Comparison of ENCODE assay signal across 8 cellular contexts in the genomic region with DNA sequence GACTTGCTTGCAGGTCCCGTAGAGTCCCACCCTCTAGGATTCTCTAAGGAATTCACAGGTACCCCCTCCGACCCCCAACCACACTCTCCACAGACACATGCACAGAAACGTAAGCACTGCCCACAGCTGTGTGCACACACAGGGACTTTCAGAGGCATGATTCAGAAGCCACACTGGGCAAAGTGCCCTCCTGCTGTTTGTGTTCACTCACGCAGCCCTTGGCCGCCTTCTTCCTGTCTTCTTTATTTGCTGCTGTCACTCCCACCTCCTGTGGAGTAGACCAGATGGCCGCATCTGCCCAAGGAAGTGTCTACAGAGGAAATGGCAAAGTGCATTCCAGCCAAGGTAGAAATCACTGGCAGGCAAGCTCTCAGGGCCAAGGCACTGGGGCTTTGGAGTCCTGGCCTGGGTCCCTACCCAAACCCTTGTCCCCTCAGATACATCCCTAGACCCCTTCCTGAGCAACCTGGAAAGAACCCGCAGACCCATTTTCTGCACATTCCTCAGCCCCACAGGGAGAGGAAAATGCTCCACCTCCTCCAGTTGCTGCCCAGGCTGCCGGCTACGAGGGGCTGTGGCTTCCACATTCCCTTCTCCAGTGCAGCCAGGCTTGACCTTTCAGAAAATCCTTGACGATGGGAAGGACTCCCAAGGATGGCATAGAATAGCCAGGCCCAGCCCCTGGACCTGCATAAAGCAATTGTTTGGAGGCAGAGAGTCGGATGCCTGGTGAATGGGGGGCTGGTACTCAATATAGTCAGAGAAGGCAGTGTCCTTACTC. TPM values are rescaled to one million over a fixed set of nuclear protein-coding genes. Genes with fewer than 3 reads are reported as not detected.
DNase-seq lines count a peak whose midpoint lies in the region; ATAC-seq and TF ChIP-seq lines count a peak whose summit lies in the region.

No MANE protein-coding gene starts in this region.

- POLR2A ChIA-PET in activated CD4-positive, alpha-beta T cell treated with anti-CD3 and anti-CD28 coated beads, Interleukin-2, amount 10 ng/mL, durations not matched to agents 7 days and 5 days (lab: Charles Lee): no interaction called here

- H4K20me1 ChIP-seq in neural progenitor cell (ENCODE audit: low read depth): no peaks in the 10 kb centered on the region

- no peak overlapping the region for H3K4me3 ChIP-seq in dorsolateral prefrontal cortex
- no peak overlapping the region for H3K4me3 ChIP-seq in neural progenitor cell

- H3F3A ChIP-seq in neural progenitor cell (ENCODE audit: low read depth): no peaks in the 10 kb centered on the region

- peak; percentile 72 for ATAC-seq in HG03432 (IDR thresholded peaks at IDR 0.05; ENCODE audit: unreplicated experiment)
- ATAC-seq in GM18519 (IDR thresholded peaks at IDR 0.05; ENCODE audit: low FRiP score, unreplicated experiment): no peak
- ATAC-seq in GM21723 (IDR thresholded peaks at IDR 0.05; ENCODE audit: unreplicated experiment): no peak

- no peak for DNase-seq in activated CD4-positive, alpha-beta T cell treated with anti-CD3 and anti-CD28 coated beads, Interleukin-2, amount 10 ng/mL, durations not matched to agents 7 days and 5 days
- DNase-seq in activated CD4-positive, alpha-beta T cell treated with anti-CD3 and anti-CD28 coated beads for 1 hour: no peak
- DNase-seq in dorsolateral prefrontal cortex: peak in 8 of 10 donors; percentile 54 to 86 (median 71)
- peak; percentile 44 for DNase-seq in neural progenitor cell (ENCODE audit: low spot score)

- H3K79me2 ChIP-seq in neural progenitor cell (ENCODE audit: low read depth): no peaks in the 10 kb centered on the region

- no peak overlapping the region for H3K27ac ChIP-seq in dorsolateral prefrontal cortex
- no peak overlapping the region for H3K27ac ChIP-seq in neural progenitor cell

- H3K4me1 ChIP-seq in neural progenitor cell: peaks cover 10% of the 10 kb centered on the region

- TF ChIP-seq CTCF in dorsolateral prefrontal cortex (IDR thresholded peaks at IDR 0.05 in 54 of 56, conservative IDR thresholded peaks at IDR 0.05 in 2 of 56; ENCODE audit: low read depth in 1 of 56, partially characterized antibody in 56 of 56) (no peak), neural progenitor cell (IDR thresholded peaks at IDR 0.05) (no peak)

- H3K27me3 Mint-ChIP-seq in activated CD4-positive, alpha-beta T cell treated with anti-CD3 and anti-CD28 coated beads, Interleukin-2, amount 10 ng/mL, durations not matched to agents 7 days and 5 days: no peaks in the 10 kb centered on the region
- H3K27me3 Mint-ChIP-seq in neural progenitor cell (ENCODE audit: insufficient read depth, low read depth): no peaks in the 10 kb centered on the region

- H3K4me3 Mint-ChIP-seq in activated CD4-positive, alpha-beta T cell treated with anti-CD3 and anti-CD28 coated beads, Interleukin-2, amount 10 ng/mL, durations not matched to agents 7 days and 5 days: no peak overlapping the region
- no peak overlapping the region for H3K4me3 Mint-ChIP-seq in neural progenitor cell

- H3K4me2 ChIP-seq in neural progenitor cell: peak overlapping the region; percentile 17

- no peaks in the 10 kb centered on the region for H3K9me3 ChIP-seq in neural progenitor cell (ENCODE audit: low read depth)

- peak overlapping the region; percentile 48 for H3K27ac Mint-ChIP-seq in activated CD4-positive, alpha-beta T cell treated with anti-CD3 and anti-CD28 coated beads, Interleukin-2, amount 10 ng/mL, durations not matched to agents 7 days and 5 days
- H3K27ac Mint-ChIP-seq in neural progenitor cell: peak overlapping the region; percentile 92

- no peak overlapping the region for H3K9ac ChIP-seq in neural progenitor cell

- intact Hi-C loops in dorsolateral prefrontal cortex (cut with DNase I): loop anchor here in 1 of 2 donors (10.0 kb wide), 1 partner anchor 144 kb away; no protein-coding TSS in a partner anchor

- H3K36me3 ChIP-seq in neural progenitor cell: no peaks in the 10 kb centered on the region

- CTCF ChIA-PET in activated CD4-positive, alpha-beta T cell treated with anti-CD3 and anti-CD28 coated beads, Interleukin-2, amount 10 ng/mL, durations not matched to agents 7 days and 5 days (lab: Charles Lee): interaction anchor here (1.0 to 3.7 kb wide), 3 partner anchors 10 to 19 kb away, joined by 3 to 16 read pairs (median 4); no protein-coding TSS in a partner anchor

- H3K27me3 ChIP-seq in dorsolateral prefrontal cortex (peaks cover 0 to 10% (median 0%) of the 10 kb centered on the region in 45 donors), neural progenitor cell (no peaks in the 10 kb centered on the region)

- H3K36me3 Mint-ChIP-seq in activated CD4-positive, alpha-beta T cell treated with anti-CD3 and anti-CD28 coated beads, Interleukin-2, amount 10 ng/mL, durations not matched to agents 7 days and 5 days (ENCODE audit: low read depth): no peaks in the 10 kb centered on the region
- no peaks in the 10 kb centered on the region for H3K36me3 Mint-ChIP-seq in neural progenitor cell

- peak overlapping the region; percentile 12 for H2AFZ ChIP-seq in neural progenitor cell (replicated peaks)

- H3K4me1 Mint-ChIP-seq in activated CD4-positive, alpha-beta T cell treated with anti-CD3 and anti-CD28 coated beads, Interleukin-2, amount 10 ng/mL, durations not matched to agents 7 days and 5 days: peaks cover 24% of the 10 kb centered on the region
- peaks cover 28% of the 10 kb centered on the region for H3K4me1 Mint-ChIP-seq in neural progenitor cell

- no peaks in the 10 kb centered on the region for H3K9me3 Mint-ChIP-seq in activated CD4-positive, alpha-beta T cell treated with anti-CD3 and anti-CD28 coated beads, Interleukin-2, amount 10 ng/mL, durations not matched to agents 7 days and 5 days
- no peaks in the 10 kb centered on the region for H3K9me3 Mint-ChIP-seq in neural progenitor cell

TF ChIP-seq in PFSK-1, 5 proteins besides CTCF, POLR2A, EP300 and RAD21:
- TF ChIP-seq FOXP2 (optimal IDR thresholded peaks at IDR 0.05; ENCODE audit: borderline replicate concordance, extremely low read depth, extremely low read length, insufficient read depth) (peak; percentile 59), SIN3A (IDR thresholded peaks at IDR 0.05; ENCODE audit: borderline replicate concordance, insufficient read depth, low read length) (peak; percentile 89; the same call in 1 of the 2 replicates), POLR2AphosphoS5 (IDR thresholded peaks at IDR 0.05; ENCODE audit: low read depth, low read length) (no peak), TAF1 (IDR thresholded peaks at IDR 0.05; ENCODE audit: borderline replicate concordance, insufficient read depth, low read length) (no peak)
- TF ChIP-seq, protein P1, sequence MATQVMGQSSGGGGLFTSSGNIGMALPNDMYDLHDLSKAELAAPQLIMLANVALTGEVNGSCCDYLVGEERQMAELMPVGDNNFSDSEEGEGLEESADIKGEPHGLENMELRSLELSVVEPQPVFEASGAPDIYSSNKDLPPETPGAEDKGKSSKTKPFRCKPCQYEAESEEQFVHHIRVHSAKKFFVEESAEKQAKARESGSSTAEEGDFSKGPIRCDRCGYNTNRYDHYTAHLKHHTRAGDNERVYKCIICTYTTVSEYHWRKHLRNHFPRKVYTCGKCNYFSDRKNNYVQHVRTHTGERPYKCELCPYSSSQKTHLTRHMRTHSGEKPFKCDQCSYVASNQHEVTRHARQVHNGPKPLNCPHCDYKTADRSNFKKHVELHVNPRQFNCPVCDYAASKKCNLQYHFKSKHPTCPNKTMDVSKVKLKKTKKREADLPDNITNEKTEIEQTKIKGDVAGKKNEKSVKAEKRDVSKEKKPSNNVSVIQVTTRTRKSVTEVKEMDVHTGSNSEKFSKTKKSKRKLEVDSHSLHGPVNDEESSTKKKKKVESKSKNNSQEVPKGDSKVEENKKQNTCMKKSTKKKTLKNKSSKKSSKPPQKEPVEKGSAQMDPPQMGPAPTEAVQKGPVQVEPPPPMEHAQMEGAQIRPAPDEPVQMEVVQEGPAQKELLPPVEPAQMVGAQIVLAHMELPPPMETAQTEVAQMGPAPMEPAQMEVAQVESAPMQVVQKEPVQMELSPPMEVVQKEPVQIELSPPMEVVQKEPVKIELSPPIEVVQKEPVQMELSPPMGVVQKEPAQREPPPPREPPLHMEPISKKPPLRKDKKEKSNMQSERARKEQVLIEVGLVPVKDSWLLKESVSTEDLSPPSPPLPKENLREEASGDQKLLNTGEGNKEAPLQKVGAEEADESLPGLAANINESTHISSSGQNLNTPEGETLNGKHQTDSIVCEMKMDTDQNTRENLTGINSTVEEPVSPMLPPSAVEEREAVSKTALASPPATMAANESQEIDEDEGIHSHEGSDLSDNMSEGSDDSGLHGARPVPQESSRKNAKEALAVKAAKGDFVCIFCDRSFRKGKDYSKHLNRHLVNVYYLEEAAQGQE (IDR thresholded peaks at IDR 0.05; ENCODE audit: insufficient read depth in 1 of 2, low read depth in 2 of 2, low read length in 2 of 2): no peak
TF ChIP-seq in PFSK-1: peak in this region for 2.

RNA-seq across cellular contexts. Expression of a gene that starts 21.6 kb away (rescaled TPM):
- 10 to 100 TPM; 35.9 to 36.3 TPM for total RNA-seq in activated CD4-positive, alpha-beta T cell treated with anti-CD3 and anti-CD28 coated beads, Interleukin-2, amount 10 ng/mL, durations not matched to agents 7 days and 5 days
- not detected for polyA plus RNA-seq in PFSK-1 (2012; ENCODE audit: insufficient read length, low read depth)
- 10 to 100 TPM in 1 of 120 experiments, 1 to 10 TPM in 119; 1.6 to 10.3 (median 3.5) TPM for total RNA-seq in dorsolateral prefrontal cortex
- total RNA-seq in neural progenitor cell (ENCODE audit: low replicate concordance): not detected in 2 replicates

RNA-seq across cellular contexts. Expression of a gene that starts 49.7 kb away (rescaled TPM):
- 1 to 10 TPM; 4.2 to 4.4 TPM for total RNA-seq in activated CD4-positive, alpha-beta T cell treated with anti-CD3 and anti-CD28 coated beads, Interleukin-2, amount 10 ng/mL, durations not matched to agents 7 days and 5 days
- polyA plus RNA-seq in PFSK-1 (2012; ENCODE audit: insufficient read length, low read depth): 13.5 TPM
- total RNA-seq in dorsolateral prefrontal cortex (10 to 100 TPM in 91 of 120 experiments, 1 to 10 TPM in 29; 6.0 to 19.8 (median 12.1) TPM), neural progenitor cell (ENCODE audit: low replicate concordance) (3.0 and 26.1 TPM in 2 replicates)

Comparison
In these comparisons a context has a peak if more than half of its experiments do, and no peak if none do; other contexts are left out.
1. DNase-seq: peak in dorsolateral prefrontal cortex (8 of 10) and neural progenitor cell (single experiment); none in activated CD4-positive, alpha-beta T cell treated with anti-CD3 and anti-CD28 coated beads, Interleukin-2, amount 10 ng/mL, durations not matched to agents 7 days and 5 days (single experiment) and activated CD4-positive, alpha-beta T cell treated with anti-CD3 and anti-CD28 coated beads for 1 hour (single experiment).